Comparison of ENCODE assay signal across 29 cellular contexts in genomic region chr17:19659366-19660177, GRCh38. TPM values are rescaled to one million over a fixed set of nuclear protein-coding genes. Genes with fewer than 3 reads are reported as not detected.
A peak's percentile ranks its signal among the peaks of the same experiment; 100 is the strongest.
DNase-seq lines count a peak whose midpoint lies in the region; ATAC-seq, FAIRE-seq and TF ChIP-seq lines count a peak whose summit lies in the region.
"Had no signal": no experiment of that assay in that cellular context is flagged by ENCODE, and none has a peak within 500 bp of the region (broad histone marks: within the 10 kb centered on the region; RNA-seq: fewer than 3 reads in every experiment).

No MANE protein-coding gene starts in this region.

- H2AFZ ChIP-seq in H9 (ENCODE audit: low read length), result no peak overlapping the region
- no peak overlapping the region for H2AFZ ChIP-seq in HepG2 (ENCODE audit: low read length)

- DNase-seq in H9 (no peak), HepG2 (ENCODE audit: low spot score) (peak; percentile 76), stomach (no peak), cerebellar cortex (ENCODE audit: low spot score) (no peak), NCI-H187 (lab: John Stamatoyannopoulos, UW) (no peak)
- DNase-seq in activated naive CD4-positive, alpha-beta T cell treated with anti-CD3 and anti-CD28 coated beads for 36 hours, result no peak
- DNase-seq: activated CD4-positive, alpha-beta T cell treated with anti-CD3 and anti-CD28 coated beads for 36 hours; activated T-cell treated with anti-CD3 and anti-CD28 coated beads, Interleukin-2, amount 50 U/mL, for 1 hour; brain microvascular endothelial cell; head of caudate nucleus; KBM-7; mesendoderm; MG63; NCI-H2081; NCI-H748 treated with DMSO at 0.1 percent for 48 hours; stimulated activated CD8-positive, alpha-beta memory T cell treated with anti-CD3 and anti-CD28 coated beads, Interleukin-4, amount 100 ng/mL, for 48 hours; stimulated activated naive CD8-positive, alpha-beta T cell treated with anti-CD3 and anti-CD28 coated beads, Interleukin-15, amount 100 ng/mL, for 72 hours; transverse colon had no signal

- no TSS peak for BruUV-seq in HepG2 (replicated peaks; lab: Mats Ljungman, UMichigan)

- H3K4me1 ChIP-seq in H9 (ENCODE audit: insufficient read depth, low read length) (peaks cover 3% of the 10 kb centered on the region; the same call in 1 of the 2 replicates), HepG2 (ENCODE audit: insufficient read depth, low read length) (peaks cover 98% of the 10 kb centered on the region), stomach (peaks cover 18 to 54% (median 43%) of the 10 kb centered on the region in 4 donors)

- H3K23ac ChIP-seq in H9 (ENCODE audit: insufficient read length, low read depth, low read length), result no peak overlapping the region

- peaks cover 7 to 11% of the 10 kb centered on the region in 2 experiments for H3K9me3 Mint-ChIP-seq in H9
- H3K9me3 Mint-ChIP-seq in activated naive CD4-positive, alpha-beta T cell treated with anti-CD3 and anti-CD28 coated beads for 36 hours, result no peaks in the 10 kb centered on the region
- H3K9me3 Mint-ChIP-seq: CD14-positive monocyte; stimulated activated naive CD8-positive, alpha-beta T cell treated with anti-CD3 and anti-CD28 coated beads, Interleukin-15, amount 100 ng/mL, for 72 hours; T-helper 1 cell treated with Interleukin-12 subunit alpha and Interleukin-12 subunit beta and Interleukin-4 antibody, amounts not matched to agents 30 μg/mL and 1 μg/mL, for 36 hours had no signal

- H3K36me3 ChIP-seq in HepG2 (replicated peaks in 1 of 2; ENCODE audit: control insufficient read depth in 1 of 2, insufficient read depth in 2 of 2, low read length in 2 of 2) (peaks cover 11 to 53% of the 10 kb centered on the region in 2 experiments), stomach (peaks cover 23 to 85% (median 69%) of the 10 kb centered on the region in 4 donors)
- H3K36me3 ChIP-seq: brain microvascular endothelial cell had no signal

- peaks cover 43 to 82% (median 59%) of the 10 kb centered on the region in 3 experiments for H3K36me3 Mint-ChIP-seq in H9 (ENCODE audit: insufficient read depth in 1 of 3, low read depth in 3 of 3)
- peaks cover 25% of the 10 kb centered on the region for H3K36me3 Mint-ChIP-seq in activated naive CD4-positive, alpha-beta T cell treated with anti-CD3 and anti-CD28 coated beads for 36 hours (ENCODE audit: low read depth)

- H3K56ac ChIP-seq in H9 (ENCODE audit: insufficient read length, low read depth, low read length), result no peak overlapping the region

- peak overlapping the region in 1 of 3 experiments; percentile 24; a peak in 1 of 6 replicates for H3K4me3 ChIP-seq in HepG2 (replicated peaks in 1 of 3; ENCODE audit: insufficient read depth in 1 of 3, low read depth in 2 of 3, low read length in 3 of 3)
- no peak overlapping the region for H3K4me3 ChIP-seq in stomach
- H3K4me3 ChIP-seq: MG63, SK-N-MC, skin epidermis, transverse colon had no signal

- no peak overlapping the region for H3T11ph ChIP-seq in H9 (ENCODE audit: low read length)

- in situ Hi-C loops in HepG2 (cut with HindIII; ENCODE audit: extremely low pct_ligation_motif_present, low pct_unique_long_range_greater_than_20kb), result no loop called here

- TF ChIP-seq EP300 in HepG2 (IDR thresholded peaks at IDR 0.05; ENCODE audit: low read depth in 2 of 2, low read length in 2 of 2) (peak in 1 of 2 experiments; percentile 69; a peak in 2 of 4 replicates), HepG2 (CRISPR knock-in tag; IDR thresholded peaks at IDR 0.05; ENCODE audit: borderline replicate concordance) (no peak; the same call in 1 of the 2 replicates), stomach (IDR thresholded peaks at IDR 0.05) (no peak)

- no peak overlapping the region for H2BK120ac ChIP-seq in H9 (ENCODE audit: low read depth, low read length, poor library complexity, severe bottlenecking)

- H2BK20ac ChIP-seq in H9 (ENCODE audit: low read depth, low read length, poor library complexity, severe bottlenecking), result no peak overlapping the region

- TF ChIP-seq POLR2A in HepG2 (IDR thresholded peaks at IDR 0.05; ENCODE audit: insufficient read depth in 1 of 2, low read depth in 2 of 2, low read length in 2 of 2) (no peak), stomach (IDR thresholded peaks at IDR 0.05) (no peak)

- CTCF ChIA-PET in HepG2 (lab: Yijun Ruan, JAX; ENCODE audit: low intra/inter-chr PET ratio, low total read pairs), result no interaction called here
- CTCF ChIA-PET in activated naive CD4-positive, alpha-beta T cell treated with anti-CD3 and anti-CD28 coated beads for 36 hours (lab: Charles Lee), result interaction anchor here (0.6 kb wide), 1 partner anchor 75 kb away, joined by 3 read pairs; no protein-coding TSS in a partner anchor

- peaks cover 3% of the 10 kb centered on the region for H3K79me1 ChIP-seq in H9 (ENCODE audit: insufficient read depth, low read depth, low read length, poor library complexity, severe bottlenecking)

- POLR2A ChIA-PET in HepG2 (lab: Yijun Ruan, JAX), result interaction anchor here (0.8 to 8.4 kb wide), 9 partner anchors 7 to 133 kb away, joined by 3 to 194 read pairs (median 7); partner anchors contain the start of genes ALDH3A2 and SLC47A1

- H3K9me3 ChIP-seq in H9 (ENCODE audit: control insufficient read depth, low read depth, low read length) (peaks cover 10% of the 10 kb centered on the region), HepG2 (ENCODE audit: low read length) (no peaks in the 10 kb centered on the region), stomach (no peaks in the 10 kb centered on the region)
- H3K9me3 ChIP-seq: MG63, transverse colon had no signal

- H2BK5ac ChIP-seq in H9 (ENCODE audit: insufficient read length, low read length), result no peak overlapping the region

- no peak overlapping the region for H3K14ac ChIP-seq in H9 (ENCODE audit: insufficient read depth, low read length)

- H4K91ac ChIP-seq in H9 (ENCODE audit: insufficient read length, low read depth, low read length), result no peak overlapping the region

- H3K4me2 ChIP-seq in H9 (ENCODE audit: insufficient read depth, insufficient read length, low read length) (no peak overlapping the region), HepG2 (ENCODE audit: low read depth, low read length) (peak overlapping the region; percentile 61)

- H3K4me1 Mint-ChIP-seq in H9, result peaks cover 15% of the 10 kb centered on the region in 2 experiments
- no peaks in the 10 kb centered on the region for H3K4me1 Mint-ChIP-seq in activated naive CD4-positive, alpha-beta T cell treated with anti-CD3 and anti-CD28 coated beads for 36 hours (ENCODE audit: low read depth)
- H3K4me1 Mint-ChIP-seq: activated CD4-positive, alpha-beta T cell treated with anti-CD3 and anti-CD28 coated beads for 36 hours; stimulated activated naive CD8-positive, alpha-beta T cell treated with anti-CD3 and anti-CD28 coated beads, Interleukin-15, amount 100 ng/mL, for 72 hours had no signal

- H2BK12ac ChIP-seq in H9 (ENCODE audit: insufficient read length, low read depth, low read length), result no peak overlapping the region

- H3K9ac ChIP-seq in H9 (ENCODE audit: extremely low read depth, insufficient read length, low read length) (no peak overlapping the region), HepG2 (ENCODE audit: insufficient read depth, low read depth, low read length) (peak overlapping the region; percentile 68)

- TF ChIP-seq RAD21 in HepG2 (CRISPR knock-in tag; IDR thresholded peaks at IDR 0.05), result no peak

- H3K18ac ChIP-seq in H9 (ENCODE audit: insufficient read length, low read depth, low read length), result no peak overlapping the region

- intact Hi-C loops in HepG2 (cut with micrococcal nuclease; ENCODE audit: unreplicated experiment), result loop anchor here (1.0 kb wide), 2 partner anchors 11 to 13 kb away; partner anchors contain the start of gene ALDH3A2
- intact Hi-C loops in stomach (cut with DNase I; ENCODE audit: low total_unique reads), result loop anchor here (10.0 kb wide), 1 partner anchor 95 kb away; no protein-coding TSS in a partner anchor
- intact Hi-C loops in activated naive CD4-positive, alpha-beta T cell treated with anti-CD3 and anti-CD28 coated beads for 36 hours (cut with micrococcal nuclease), result no loop called here

- no peak overlapping the region for H2BK15ac ChIP-seq in H9 (ENCODE audit: low read depth, low read length)

- no peak overlapping the region for H4K8ac ChIP-seq in H9 (replicated peaks; ENCODE audit: insufficient read length, low read depth, low read length)

- H4K5ac ChIP-seq in H9 (ENCODE audit: insufficient read length, low read depth, low read length), result no peak overlapping the region

- no peak overlapping the region for H2AK5ac ChIP-seq in H9 (ENCODE audit: insufficient read length, low read length)

- peak; percentile 6 for ATAC-seq in HepG2
- ATAC-seq: activated CD4-positive, alpha-beta T cell treated with anti-CD3 and anti-CD28 coated beads for 36 hours; HCT116; stimulated activated naive CD8-positive, alpha-beta T cell treated with anti-CD3 and anti-CD28 coated beads, Interleukin-15, amount 100 ng/mL, for 72 hours had no signal

- WGBS in H9 (ENCODE audit: extremely low coverage, insufficient read length, low lambda C conversion rate), result no CpG with 5 or more reads among the region's 7 CpGs
- WGBS in HepG2 (ENCODE audit: low lambda C conversion rate), result 59% methylated on average over 7 of the region's 7 CpGs
- WGBS in stomach, 5 donors, result 86 to 95% (median 90%) methylated on average over 7 of the region's 7 CpGs

- no peaks in the 10 kb centered on the region for H3K27me3 Mint-ChIP-seq in H9 (ENCODE audit: low read depth)
- no peaks in the 10 kb centered on the region for H3K27me3 Mint-ChIP-seq in activated naive CD4-positive, alpha-beta T cell treated with anti-CD3 and anti-CD28 coated beads for 36 hours (ENCODE audit: low read depth)
- H3K27me3 Mint-ChIP-seq: activated CD4-positive, alpha-beta T cell treated with anti-CD3 and anti-CD28 coated beads for 36 hours; progenitor cell of endocrine pancreas; stimulated activated naive CD8-positive, alpha-beta T cell treated with anti-CD3 and anti-CD28 coated beads, Interleukin-15, amount 100 ng/mL, for 72 hours had no signal

- no peak overlapping the region for H3K27ac ChIP-seq in H9 (ENCODE audit: insufficient read length, low read depth, low read length)
- H3K27ac ChIP-seq in VCaP, result peak overlapping the region; percentile 70
- peak overlapping the region; percentile 91 for H3K27ac ChIP-seq in HepG2 (ENCODE audit: extremely low read length, insufficient read depth, low read length)
- peak overlapping the region in 3 of 5 donors; percentile 2 to 51 (median 24) for H3K27ac ChIP-seq in stomach
- H3K27ac ChIP-seq: brain microvascular endothelial cell, epithelial cell of prostate, SK-N-MC, skin epidermis, transverse colon had no signal

- H3K79me2 ChIP-seq in H9 (ENCODE audit: insufficient read depth, low read length) (0 out of 2 replicates have a peak, but pooled peaks cover 5% of the 10 kb centered on the region), HepG2 (ENCODE audit: insufficient read depth, low read length) (peaks cover 52% of the 10 kb centered on the region)

- no peak overlapping the region for H3K4me3 Mint-ChIP-seq in H9
- H3K4me3 Mint-ChIP-seq in activated naive CD4-positive, alpha-beta T cell treated with anti-CD3 and anti-CD28 coated beads for 36 hours, result no peak overlapping the region
- H3K4me3 Mint-ChIP-seq: activated CD4-positive, alpha-beta T cell treated with anti-CD3 and anti-CD28 coated beads for 36 hours; CD14-positive monocyte; stimulated activated naive CD8-positive, alpha-beta T cell treated with anti-CD3 and anti-CD28 coated beads, Interleukin-15, amount 100 ng/mL, for 72 hours; T-helper 1 cell treated with Interleukin-12 subunit alpha and Interleukin-12 subunit beta and Interleukin-4 antibody, amounts not matched to agents 30 μg/mL and 1 μg/mL, for 36 hours had no signal

- peak; percentile 54 for FAIRE-seq in HepG2 (lab: Jason Lieb, UNC)
- FAIRE-seq: D721Med had no signal

- no peak overlapping the region for H3K4ac ChIP-seq in H9 (ENCODE audit: low read depth, low read length)

- H4K20me1 ChIP-seq in H9 (ENCODE audit: control insufficient read depth, insufficient read depth, insufficient read length), result no peaks in the 10 kb centered on the region
- no peaks in the 10 kb centered on the region for H4K20me1 ChIP-seq in HepG2 (ENCODE audit: insufficient read depth, low read length)

- TF ChIP-seq CTCF in H9 (conservative IDR thresholded peaks at IDR 0.05) (no peak), VCaP (conservative IDR thresholded peaks at IDR 0.05) (no peak), HepG2 (CRISPR knock-in tag; IDR thresholded peaks at IDR 0.05) (no peak), stomach (IDR thresholded peaks at IDR 0.05) (no peak)

- H3K27me3 ChIP-seq in H9 (ENCODE audit: insufficient read depth, low read length) (no peaks in the 10 kb centered on the region), HepG2 (ENCODE audit: control insufficient read depth in 1 of 2, insufficient read depth in 2 of 2, low read length in 2 of 2) (no peaks in the 10 kb centered on the region), stomach (no peaks in the 10 kb centered on the region)
- H3K27me3 ChIP-seq: brain microvascular endothelial cell, MG63, transverse colon had no signal

- no peaks in the 10 kb centered on the region for H3K23me2 ChIP-seq in H9 (ENCODE audit: insufficient read length, low read depth, low read length, poor library complexity, severe bottlenecking)

- peak overlapping the region; percentile 49 to 96 (median 93); a peak in 5 of 7 replicates for H3K27ac Mint-ChIP-seq in H9
- no peak overlapping the region for H3K27ac Mint-ChIP-seq in activated naive CD4-positive, alpha-beta T cell treated with anti-CD3 and anti-CD28 coated beads for 36 hours
- H3K27ac Mint-ChIP-seq: activated CD4-positive, alpha-beta T cell treated with anti-CD3 and anti-CD28 coated beads for 36 hours; progenitor cell of endocrine pancreas; stimulated activated naive CD8-positive, alpha-beta T cell treated with anti-CD3 and anti-CD28 coated beads, Interleukin-15, amount 100 ng/mL, for 72 hours; T-helper 1 cell treated with Interleukin-12 subunit alpha and Interleukin-12 subunit beta and Interleukin-4 antibody, amounts not matched to agents 30 μg/mL and 1 μg/mL, for 36 hours had no signal

RNA-seq across cellular contexts. Expression of gene ALDH3A2, which starts 11.0 kb away (rescaled TPM):
- total RNA-seq in H9 (2021) (94.2 and 100 TPM in 2 replicates), HepG2 (2016; rRNA removed; fragmentation: Illumina TruSeq; extraction: Trizol) (180 and 245 TPM in 2 replicates), stomach (100 to 1,000 TPM in 4 of 5 donors, 10 to 100 TPM in 1; 51.0 to 236 (median 156) TPM)
- 28.5 and 29.7 TPM in 2 replicates for total RNA-seq in HepG2 (2016; cell fraction: cytosol; rRNA removed; fragmentation: Illumina TruSeq; extraction: Trizol; ENCODE audit: low read depth)
- 175 and 252 TPM in 2 replicates for total RNA-seq in HepG2 (2016; cell fraction: insoluble cytoplasmic fraction; rRNA removed; fragmentation: Illumina TruSeq; extraction: Trizol)
- 79.3 and 80.3 TPM in 2 replicates for total RNA-seq in HepG2 (2016; cell fraction: membrane; rRNA removed; fragmentation: Illumina TruSeq; extraction: Trizol)
- total RNA-seq in HepG2 (2016; cell fraction: nucleus; rRNA removed; fragmentation: Illumina TruSeq; extraction: Trizol), result 120 and 125 TPM in 2 replicates
- polyA plus RNA-seq in HepG2 (2011; rRNA removed) (79.1 and 80.8 TPM in 2 replicates), stomach (100 to 1,000 TPM in 1 of 3 donors, 10 to 100 TPM in 2; 26.8 to 107 (median 83.7) TPM)
- 72.4 and 72.5 TPM in 2 replicates for polyA plus RNA-seq in HepG2 (2011; cell fraction: cytosol; rRNA removed)
- polyA plus RNA-seq in HepG2 (2011; cell fraction: nucleus; rRNA removed), result 82.4 and 90.1 TPM in 2 replicates
- 70.0 and 93.3 TPM in 2 replicates for polyA plus RNA-seq in HepG2 (2012)
- 19.4 and 20.8 TPM in 2 replicates for polyA plus RNA-seq in HepG2 (2016; cell fraction: cytosol; fragmentation: Illumina TruSeq; extraction: Trizol; ENCODE audit: low read depth)
- polyA plus RNA-seq in HepG2 (2016; cell fraction: insoluble cytoplasmic fraction; fragmentation: Illumina TruSeq; extraction: Trizol; ENCODE audit: low read depth), result 213 and 225 TPM in 2 replicates
- 43.5 and 52.2 TPM in 2 replicates for polyA plus RNA-seq in HepG2 (2016; cell fraction: membrane; fragmentation: Illumina TruSeq; extraction: Trizol; ENCODE audit: low read depth)
- polyA plus RNA-seq in HepG2 (2016; cell fraction: nucleus; fragmentation: Illumina TruSeq; extraction: Trizol; ENCODE audit: insufficient read depth, low read depth), result 137 and 153 TPM in 2 replicates
- 42.9 and 77.2 TPM in 2 replicates for polyA minus RNA-seq in HepG2 (2011; rRNA and poly(A)+ RNA removed; ENCODE audit: low replicate concordance)
- polyA minus RNA-seq in HepG2 (2011; cell fraction: cytosol; rRNA and poly(A)+ RNA removed), result 64.1 and 78.1 TPM in 2 replicates
- polyA minus RNA-seq in HepG2 (2011; cell fraction: nucleus; rRNA and poly(A)+ RNA removed), result 127 and 128 TPM in 2 replicates
- 10 to 100 TPM; 21.0 to 22.3 TPM for total RNA-seq in activated naive CD4-positive, alpha-beta T cell treated with anti-CD3 and anti-CD28 coated beads for 36 hours

RNA-seq across cellular contexts. Expression of gene SLC47A2, which starts 56.8 kb away (rescaled TPM):
- total RNA-seq in H9 (2021), result not detected in 2 replicates
- total RNA-seq in HepG2 (2016; rRNA removed; fragmentation: Illumina TruSeq; extraction: Trizol), result 0.04 TPM in 1 of 2 replicates, not detected in the other
- not detected in 2 replicates for total RNA-seq in HepG2 (2016; cell fraction: cytosol; rRNA removed; fragmentation: Illumina TruSeq; extraction: Trizol; ENCODE audit: low read depth)
- 0.04 TPM in 1 of 2 replicates, not detected in the other for total RNA-seq in HepG2 (2016; cell fraction: insoluble cytoplasmic fraction; rRNA removed; fragmentation: Illumina TruSeq; extraction: Trizol)
- total RNA-seq in HepG2 (2016; cell fraction: membrane; rRNA removed; fragmentation: Illumina TruSeq; extraction: Trizol), result 0.06 TPM in 1 of 2 replicates, not detected in the other
- 0.25 TPM in 1 of 2 replicates, not detected in the other for total RNA-seq in HepG2 (2016; cell fraction: nucleus; rRNA removed; fragmentation: Illumina TruSeq; extraction: Trizol)
- polyA plus RNA-seq in HepG2 (2011; rRNA removed), result not detected in 2 replicates
- polyA plus RNA-seq in HepG2 (2011; cell fraction: cytosol; rRNA removed), result not detected in 2 replicates
- polyA plus RNA-seq in HepG2 (2011; cell fraction: nucleus; rRNA removed), result not detected in 2 replicates
- 0.07 and 0.17 TPM in 2 replicates for polyA plus RNA-seq in HepG2 (2012)
- polyA plus RNA-seq in HepG2 (2016; cell fraction: cytosol; fragmentation: Illumina TruSeq; extraction: Trizol; ENCODE audit: low read depth), result not detected in 2 replicates
- polyA plus RNA-seq in HepG2 (2016; cell fraction: insoluble cytoplasmic fraction; fragmentation: Illumina TruSeq; extraction: Trizol; ENCODE audit: low read depth), result not detected in 2 replicates
- polyA plus RNA-seq in HepG2 (2016; cell fraction: membrane; fragmentation: Illumina TruSeq; extraction: Trizol; ENCODE audit: low read depth), result not detected in 2 replicates
- polyA plus RNA-seq in HepG2 (2016; cell fraction: nucleus; fragmentation: Illumina TruSeq; extraction: Trizol; ENCODE audit: insufficient read depth, low read depth), result not detected in 2 replicates
- 0.21 TPM in 1 of 2 replicates, not detected in the other for polyA minus RNA-seq in HepG2 (2011; rRNA and poly(A)+ RNA removed; ENCODE audit: low replicate concordance)
- not detected in 2 replicates for polyA minus RNA-seq in HepG2 (2011; cell fraction: cytosol; rRNA and poly(A)+ RNA removed)
- not detected in 2 replicates for polyA minus RNA-seq in HepG2 (2011; cell fraction: nucleus; rRNA and poly(A)+ RNA removed)
- total RNA-seq in stomach, result not detected
- under 1 TPM in 1 of 3 donors, not detected in 2; 0.78 TPM for polyA plus RNA-seq in stomach
- not detected for total RNA-seq in activated naive CD4-positive, alpha-beta T cell treated with anti-CD3 and anti-CD28 coated beads for 36 hours
- total RNA-seq: activated CD4-positive, alpha-beta T cell treated with anti-CD3 and anti-CD28 coated beads for 36 hours; activated CD8-positive, alpha-beta memory T cell treated with anti-CD3 and anti-CD28 coated beads for 36 hours; kidney epithelial cell; progenitor cell of endocrine pancreas had no signal
- polyA plus RNA-seq: CD14-positive monocyte had no signal
